In the genomic region with DNA sequence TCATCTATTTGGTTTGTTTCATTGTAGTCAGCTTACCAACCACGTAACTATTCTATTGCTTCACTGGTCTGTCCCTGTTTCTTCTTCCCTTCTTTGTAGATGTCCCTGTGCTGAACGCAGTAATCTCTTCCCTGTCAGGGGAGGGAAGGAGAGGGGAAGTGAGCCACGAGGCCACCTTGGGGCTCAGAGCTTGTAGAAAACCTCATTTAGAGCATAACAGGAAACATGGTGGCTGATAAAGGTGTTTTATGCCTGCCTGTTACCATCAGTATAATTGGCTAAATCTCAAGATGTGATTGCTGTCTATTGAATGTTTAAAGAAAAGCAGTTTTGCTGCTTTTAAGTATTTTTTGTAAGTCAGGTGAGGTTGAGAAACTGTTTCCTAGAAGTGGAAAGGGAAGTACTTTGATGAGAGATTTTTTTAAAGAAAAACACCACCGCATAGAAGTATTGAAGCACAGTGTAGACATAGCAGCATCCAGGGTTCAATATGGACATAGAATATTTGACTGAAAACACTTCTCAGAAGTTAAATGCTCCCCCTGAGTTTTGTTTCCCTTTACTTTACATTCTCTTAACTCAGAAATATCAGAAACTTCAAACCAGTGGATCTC, we compare ENCODE assay signal across 13 cellular contexts. TPM values are rescaled to one million over a fixed set of nuclear protein-coding genes. Genes with fewer than 3 reads are reported as not detected.
DNase-seq lines count a peak whose midpoint lies in the region; ATAC-seq, FAIRE-seq and TF ChIP-seq lines count a peak whose summit lies in the region.
"Had no signal": no experiment of that assay in that cellular context is flagged by ENCODE, and none has a peak within 500 bp of the region (broad histone marks: within the 10 kb centered on the region; RNA-seq: fewer than 3 reads in every experiment).

No MANE protein-coding gene starts in this region.

- peak overlapping the region; percentile 67 for H3K4me3 Mint-ChIP-seq in T-helper 17 cell
- H3K4me3 Mint-ChIP-seq in activated naive CD4-positive, alpha-beta T cell treated with anti-CD3 and anti-CD28 coated beads, Interleukin-2, amount 10 ng/mL, durations not matched to agents 7 days and 5 days, result peak overlapping the region; percentile 20
- no peak overlapping the region for H3K4me3 Mint-ChIP-seq in stimulated activated memory B cell treated with anti-CD40 and anti-IgM and Interleukin-4, amounts not matched to agents 10 μg/mL and 1 μg/mL and 100 μg/mL, for 72 hours
- H3K4me3 Mint-ChIP-seq: neural crest cell had no signal

- no peaks in the 10 kb centered on the region for H3K27me3 Mint-ChIP-seq in T-helper 17 cell
- H3K27me3 Mint-ChIP-seq in activated naive CD4-positive, alpha-beta T cell treated with anti-CD3 and anti-CD28 coated beads, Interleukin-2, amount 10 ng/mL, durations not matched to agents 7 days and 5 days, result no peaks in the 10 kb centered on the region
- no peaks in the 10 kb centered on the region for H3K27me3 Mint-ChIP-seq in stimulated activated memory B cell treated with anti-CD40 and anti-IgM and Interleukin-4, amounts not matched to agents 10 μg/mL and 1 μg/mL and 100 μg/mL, for 72 hours

- peaks cover 6% of the 10 kb centered on the region for H3K9me3 Mint-ChIP-seq in activated naive CD4-positive, alpha-beta T cell treated with anti-CD3 and anti-CD28 coated beads, Interleukin-2, amount 10 ng/mL, durations not matched to agents 7 days and 5 days
- H3K9me3 Mint-ChIP-seq in stimulated activated memory B cell treated with anti-CD40 and anti-IgM and Interleukin-4, amounts not matched to agents 10 μg/mL and 1 μg/mL and 100 μg/mL, for 72 hours, result no peaks in the 10 kb centered on the region
- H3K9me3 Mint-ChIP-seq: neural crest cell had no signal

- peak; percentile 94 for ATAC-seq in T-helper 17 cell
- peak; percentile 50 for ATAC-seq in stimulated activated memory B cell treated with anti-CD40 and anti-IgM and Interleukin-4, amounts not matched to agents 10 μg/mL and 1 μg/mL and 100 μg/mL, for 72 hours

- peak overlapping the region; percentile 91 for H3K27ac Mint-ChIP-seq in T-helper 17 cell
- H3K27ac Mint-ChIP-seq in activated naive CD4-positive, alpha-beta T cell treated with anti-CD3 and anti-CD28 coated beads, Interleukin-2, amount 10 ng/mL, durations not matched to agents 7 days and 5 days, result peak overlapping the region; percentile 97
- H3K27ac Mint-ChIP-seq in stimulated activated memory B cell treated with anti-CD40 and anti-IgM and Interleukin-4, amounts not matched to agents 10 μg/mL and 1 μg/mL and 100 μg/mL, for 72 hours, result peak overlapping the region; percentile 62

- H3K36me3 Mint-ChIP-seq in T-helper 17 cell (ENCODE audit: low read depth), result peaks cover 2% of the 10 kb centered on the region
- peaks cover 83% of the 10 kb centered on the region for H3K36me3 Mint-ChIP-seq in activated naive CD4-positive, alpha-beta T cell treated with anti-CD3 and anti-CD28 coated beads, Interleukin-2, amount 10 ng/mL, durations not matched to agents 7 days and 5 days
- no peaks in the 10 kb centered on the region for H3K36me3 Mint-ChIP-seq in stimulated activated memory B cell treated with anti-CD40 and anti-IgM and Interleukin-4, amounts not matched to agents 10 μg/mL and 1 μg/mL and 100 μg/mL, for 72 hours

- peaks cover 29% of the 10 kb centered on the region for H3K4me1 Mint-ChIP-seq in T-helper 17 cell
- peaks cover 50% of the 10 kb centered on the region for H3K4me1 Mint-ChIP-seq in activated naive CD4-positive, alpha-beta T cell treated with anti-CD3 and anti-CD28 coated beads, Interleukin-2, amount 10 ng/mL, durations not matched to agents 7 days and 5 days
- H3K4me1 Mint-ChIP-seq in stimulated activated memory B cell treated with anti-CD40 and anti-IgM and Interleukin-4, amounts not matched to agents 10 μg/mL and 1 μg/mL and 100 μg/mL, for 72 hours, result peaks cover 13% of the 10 kb centered on the region
- H3K4me1 Mint-ChIP-seq: neural crest cell had no signal

- H3K9me3 ChIP-seq in T-helper 17 cell (ENCODE audit: control insufficient read depth, low read length, poor library complexity, severe bottlenecking), result no peaks in the 10 kb centered on the region
- H3K9me3 ChIP-seq: colonic mucosa, SK-N-SH had no signal

- CTCF ChIA-PET in activated naive CD4-positive, alpha-beta T cell treated with anti-CD3 and anti-CD28 coated beads, Interleukin-2, amount 10 ng/mL, durations not matched to agents 7 days and 5 days (lab: Charles Lee), result interaction anchor here (0.8 to 1.8 kb wide), 2 partner anchors 12 to 30 kb away, joined by 3 to 10 read pairs; no protein-coding TSS in a partner anchor

- TF ChIP-seq POLR2A in GM12892 (IDR thresholded peaks at IDR 0.05; ENCODE audit: low read depth, low read length), result no peak

- DNase-seq in SIG-M5 treated with dmso at 0.1 percent for 504 hours (lab: John Stamatoyannopoulos, UW; ENCODE audit: unreplicated experiment) (peak; percentile 49), SIG-M5 (lab: John Stamatoyannopoulos, UW) (no peak), T-helper 17 cell (peak in 1 of 3 donors; percentile 7), GM12892 (ENCODE audit: insufficient read length) (no peak), NCI-H1048 (lab: John Stamatoyannopoulos, UW) (no peak)
- DNase-seq in activated naive CD4-positive, alpha-beta T cell treated with anti-CD3 and anti-CD28 coated beads, Interleukin-2, amount 10 ng/mL, durations not matched to agents 7 days and 5 days, result peak; percentile 64
- no peak for DNase-seq in NK-92 treated with Interleukin-12 subunit alpha and Interleukin-12 subunit beta, amount 100 ng/mL, for 24 hours (lab: John Stamatoyannopoulos, UW)
- DNase-seq: colonic mucosa, DMS 273 treated with DMSO at 0.1 percent for 48 hours, NCI-H69, SK-N-SH had no signal

- FAIRE-seq in GM12892 (lab: Jason Lieb, UNC), result no peak

RNA-seq across cellular contexts. Expression of a gene that starts 59.7 kb away (rescaled TPM):
- total RNA-seq in T-helper 17 cell, result 10 to 100 TPM; 25.5 to 34.0 TPM
- 48.3 TPM for polyA plus RNA-seq in GM12892 (2012; ENCODE audit: missing spikeins)

Comparison
In these comparisons a context has a peak if more than half of its experiments do, and no peak if none do; other contexts are left out.
1. DNase-seq: peak in SIG-M5 treated with dmso at 0.1 percent for 504 hours (single experiment) and activated naive CD4-positive, alpha-beta T cell treated with anti-CD3 and anti-CD28 coated beads, Interleukin-2, amount 10 ng/mL, durations not matched to agents 7 days and 5 days (single experiment); none in SIG-M5 (single experiment), NK-92 treated with Interleukin-12 subunit alpha and Interleukin-12 subunit beta, amount 100 ng/mL, for 24 hours (single experiment), GM12892 (single experiment) and NCI-H1048 (single experiment).
2. Peak in every context shown above with its lines, with median percentiles within 50 percentile points of each other: H3K27ac Mint-ChIP-seq.